Comparison of ENCODE assay signal across 8 cellular contexts in the genomic region with DNA sequence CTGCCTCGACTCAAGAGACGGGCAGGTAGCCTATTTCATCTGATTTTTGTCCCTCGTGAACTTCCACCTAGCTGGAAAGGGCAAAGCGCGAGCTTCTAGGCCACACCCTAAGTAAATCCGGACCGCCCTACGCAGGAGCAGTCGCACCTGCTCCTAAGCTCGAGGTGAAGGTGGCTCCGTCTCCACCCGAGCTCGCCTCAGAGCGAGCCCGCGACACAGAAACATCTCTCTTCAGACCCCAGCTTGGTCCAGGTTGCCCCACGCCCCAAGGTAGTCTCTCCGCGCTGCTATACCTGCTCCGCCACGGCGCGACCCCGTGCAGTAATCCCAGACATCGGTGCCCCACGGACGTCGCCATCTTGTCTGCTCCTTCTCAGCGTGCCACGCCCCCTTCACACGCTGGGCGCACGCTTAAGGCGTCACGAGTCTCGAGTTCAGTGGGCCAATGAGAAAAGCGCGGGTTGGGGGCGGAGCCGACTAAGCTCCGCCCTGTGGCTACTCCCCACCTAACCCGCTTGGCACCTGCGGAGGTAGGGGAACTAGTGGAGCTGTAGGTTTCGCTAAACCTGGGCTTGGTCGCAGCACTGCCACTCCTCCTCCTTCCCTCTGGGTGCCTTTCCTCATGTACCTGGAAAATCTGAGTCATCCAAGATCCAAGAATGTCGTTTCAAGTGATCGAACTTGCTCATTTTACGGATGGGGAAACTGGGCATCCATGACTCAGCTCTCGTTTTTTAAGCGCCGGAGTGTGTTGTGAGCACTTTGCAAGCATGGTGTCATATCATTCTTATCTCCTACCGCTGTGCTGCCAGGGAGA.
A peak's percentile ranks its signal among the peaks of the same experiment; 100 is the strongest.
DNase-seq lines count a peak whose midpoint lies in the region; ATAC-seq and FAIRE-seq lines count a peak whose summit lies in the region.

Gene PISD (minus strand): TSS at position 365 of the 817 bp plus-strand sequence. CDS start 7 bp downstream, at position 358.

- DNase-seq in AG08396 (ENCODE audit: low spot score), result peak; percentile 94
- peak; percentile 90 to 95 for DNase-seq in NCI-H446 (lab: John Stamatoyannopoulos, UW)
- peak; percentile 97 for DNase-seq in cerebellar cortex (ENCODE audit: low spot score)
- DNase-seq in stimulated activated CD4-positive, alpha-beta T cell treated with anti-CD3 and anti-CD28 coated beads, Interleukin-12 subunit alpha, Interleukin-12 subunit beta, amount 100 ng/mL, for 48 hours (ENCODE audit: low read depth in 2 of 3, low spot score in 1 of 3), result peak; percentile 95

- FAIRE-seq in islet of Langerhans (lab: Jason Lieb, UNC), result peak; percentile 84

- ATAC-seq in GM19023 (IDR thresholded peaks at IDR 0.05; ENCODE audit: unreplicated experiment) (peak; percentile 80), HG03280 (IDR thresholded peaks at IDR 0.05; ENCODE audit: unreplicated experiment) (peak; percentile 88)
- ATAC-seq in activated CD4-positive, CD25-positive, alpha-beta regulatory T cell treated with anti-CD3 and anti-CD28 coated beads, Interleukin-2, amount 50 U/mL, for 24 hours, result peak; percentile 82 to 89

Comparison
In these comparisons a context has a peak if more than half of its experiments do, and no peak if none do; other contexts are left out.
1. Peak in every context shown above with its lines: DNase-seq and ATAC-seq.